In the genomic region with DNA sequence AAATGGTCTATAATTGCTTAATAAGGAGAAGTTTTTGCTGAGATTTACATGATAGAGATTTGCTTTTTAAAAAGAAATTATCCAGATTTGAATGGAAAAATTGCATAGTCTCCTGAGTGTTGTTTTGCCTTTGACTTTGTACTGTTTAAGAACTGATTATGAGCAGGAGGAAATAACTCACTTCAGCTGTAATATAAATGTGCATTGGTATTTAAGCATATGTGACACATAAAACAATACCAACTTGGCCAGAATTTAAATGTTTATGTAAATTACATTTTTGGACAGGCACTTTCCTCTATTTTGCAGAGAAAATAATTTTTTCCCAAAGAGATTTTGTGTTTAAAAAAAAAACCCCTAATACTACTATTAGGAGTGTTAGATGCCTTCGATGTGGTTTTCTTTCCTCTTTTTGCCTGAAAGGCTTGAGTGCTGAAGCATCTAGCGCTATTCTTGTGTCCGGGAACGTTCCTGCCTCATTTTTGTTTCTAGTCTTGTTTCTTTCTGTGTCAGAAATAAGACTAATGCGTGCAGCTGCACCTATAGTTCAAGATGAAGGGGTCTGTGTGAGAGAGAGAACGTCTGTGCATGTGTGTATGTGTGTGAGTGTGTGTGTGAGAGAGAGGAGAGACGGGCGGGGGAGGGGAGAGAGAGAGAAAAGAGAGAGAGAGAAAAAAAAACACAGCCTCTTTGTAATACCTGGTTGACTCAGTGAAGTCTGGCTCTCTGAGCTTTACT, we compare ENCODE assay signal across 8 cellular contexts.
DNase-seq lines count a peak whose midpoint lies in the region; ATAC-seq and TF ChIP-seq lines count a peak whose summit lies in the region.

No MANE protein-coding gene starts in this region.

- no peak for TF ChIP-seq CTCF in progenitor cell of endocrine pancreas (IDR thresholded peaks at IDR 0.05; ENCODE audit: unreplicated experiment)
- no peak for TF ChIP-seq CTCF in HFFc6 (IDR thresholded peaks at IDR 0.05)

- CTCF ChIA-PET in activated naive CD4-positive, alpha-beta T cell treated with anti-CD3 and anti-CD28 coated beads for 36 hours (lab: Charles Lee), result interaction anchor here (0.6 to 1.1 kb wide), 2 partner anchors 153 to 213 kb away, joined by 3 to 6 read pairs; no protein-coding TSS in a partner anchor
- CTCF ChIA-PET in activated naive CD4-positive, alpha-beta T cell treated with anti-CD3 and anti-CD28 coated beads, Interleukin-2, amount 10 ng/mL, durations not matched to agents 7 days and 5 days (lab: Charles Lee), result no interaction called here

- ATAC-seq in HG02798 (IDR thresholded peaks at IDR 0.05; ENCODE audit: poor library complexity, unreplicated experiment) (peak; percentile 56), GM19455 (IDR thresholded peaks at IDR 0.05; ENCODE audit: unreplicated experiment) (no peak)

- peaks cover 52% of the 10 kb centered on the region for H3K4me1 Mint-ChIP-seq in activated naive CD4-positive, alpha-beta T cell treated with anti-CD3 and anti-CD28 coated beads for 36 hours (ENCODE audit: low read depth)
- H3K4me1 Mint-ChIP-seq in activated naive CD4-positive, alpha-beta T cell treated with anti-CD3 and anti-CD28 coated beads, Interleukin-2, amount 10 ng/mL, durations not matched to agents 7 days and 5 days, result peaks cover 34% of the 10 kb centered on the region
- peaks cover 16% of the 10 kb centered on the region for H3K4me1 Mint-ChIP-seq in progenitor cell of endocrine pancreas (ENCODE audit: low read depth)
- H3K4me1 Mint-ChIP-seq in HFFc6 (ENCODE audit: low read depth), result peaks cover 43% of the 10 kb centered on the region

- DNase-seq in activated naive CD4-positive, alpha-beta T cell treated with anti-CD3 and anti-CD28 coated beads for 36 hours, result peak; percentile 50
- no peak for DNase-seq in activated naive CD4-positive, alpha-beta T cell treated with anti-CD3 and anti-CD28 coated beads, Interleukin-2, amount 10 ng/mL, durations not matched to agents 7 days and 5 days
- DNase-seq in astrocyte of the hippocampus (ENCODE audit: low read depth, low spot score) (peak; percentile 30), progenitor cell of endocrine pancreas (ENCODE audit: low spot score, unreplicated experiment) (no peak), HFFc6 (no peak), H4 (ENCODE audit: low spot score) (no peak)

- H3K36me3 Mint-ChIP-seq in activated naive CD4-positive, alpha-beta T cell treated with anti-CD3 and anti-CD28 coated beads for 36 hours (ENCODE audit: low read depth), result no peaks in the 10 kb centered on the region
- H3K36me3 Mint-ChIP-seq in activated naive CD4-positive, alpha-beta T cell treated with anti-CD3 and anti-CD28 coated beads, Interleukin-2, amount 10 ng/mL, durations not matched to agents 7 days and 5 days, result no peaks in the 10 kb centered on the region
- H3K36me3 Mint-ChIP-seq in progenitor cell of endocrine pancreas (ENCODE audit: insufficient read depth), result peaks cover 3% of the 10 kb centered on the region
- H3K36me3 Mint-ChIP-seq in HFFc6 (ENCODE audit: low read depth), result no peaks in the 10 kb centered on the region

- H3K9me3 Mint-ChIP-seq in activated naive CD4-positive, alpha-beta T cell treated with anti-CD3 and anti-CD28 coated beads for 36 hours, result no peaks in the 10 kb centered on the region
- no peaks in the 10 kb centered on the region for H3K9me3 Mint-ChIP-seq in activated naive CD4-positive, alpha-beta T cell treated with anti-CD3 and anti-CD28 coated beads, Interleukin-2, amount 10 ng/mL, durations not matched to agents 7 days and 5 days
- peaks cover 6% of the 10 kb centered on the region for H3K9me3 Mint-ChIP-seq in progenitor cell of endocrine pancreas (ENCODE audit: low read depth)
- no peaks in the 10 kb centered on the region for H3K9me3 Mint-ChIP-seq in HFFc6

- peak overlapping the region; percentile 25 for H3K27ac Mint-ChIP-seq in activated naive CD4-positive, alpha-beta T cell treated with anti-CD3 and anti-CD28 coated beads for 36 hours
- no peak overlapping the region for H3K27ac Mint-ChIP-seq in activated naive CD4-positive, alpha-beta T cell treated with anti-CD3 and anti-CD28 coated beads, Interleukin-2, amount 10 ng/mL, durations not matched to agents 7 days and 5 days
- H3K27ac Mint-ChIP-seq in progenitor cell of endocrine pancreas, result peak overlapping the region; percentile 5
- no peak overlapping the region; the same call in 1 of the 2 replicates for H3K27ac Mint-ChIP-seq in HFFc6

- H3K27me3 Mint-ChIP-seq in activated naive CD4-positive, alpha-beta T cell treated with anti-CD3 and anti-CD28 coated beads for 36 hours (ENCODE audit: low read depth), result no peaks in the 10 kb centered on the region
- no peaks in the 10 kb centered on the region for H3K27me3 Mint-ChIP-seq in activated naive CD4-positive, alpha-beta T cell treated with anti-CD3 and anti-CD28 coated beads, Interleukin-2, amount 10 ng/mL, durations not matched to agents 7 days and 5 days
- H3K27me3 Mint-ChIP-seq in progenitor cell of endocrine pancreas (no peaks in the 10 kb centered on the region), HFFc6 (ENCODE audit: insufficient read depth) (no peaks in the 10 kb centered on the region)

- intact Hi-C loops in activated naive CD4-positive, alpha-beta T cell treated with anti-CD3 and anti-CD28 coated beads for 36 hours (cut with micrococcal nuclease), result no loop called here

- peak overlapping the region; percentile 14 for H3K4me3 Mint-ChIP-seq in activated naive CD4-positive, alpha-beta T cell treated with anti-CD3 and anti-CD28 coated beads for 36 hours
- no peak overlapping the region for H3K4me3 Mint-ChIP-seq in activated naive CD4-positive, alpha-beta T cell treated with anti-CD3 and anti-CD28 coated beads, Interleukin-2, amount 10 ng/mL, durations not matched to agents 7 days and 5 days
- H3K4me3 Mint-ChIP-seq in progenitor cell of endocrine pancreas (ENCODE audit: low read depth) (no peak overlapping the region), HFFc6 (no peak overlapping the region)

Comparison
In these comparisons a context has a peak if more than half of its experiments do, and no peak if none do; other contexts are left out.
1. DNase-seq: peak in activated naive CD4-positive, alpha-beta T cell treated with anti-CD3 and anti-CD28 coated beads for 36 hours (single experiment) and astrocyte of the hippocampus (single experiment); none in activated naive CD4-positive, alpha-beta T cell treated with anti-CD3 and anti-CD28 coated beads, Interleukin-2, amount 10 ng/mL, durations not matched to agents 7 days and 5 days (single experiment), progenitor cell of endocrine pancreas (single experiment), HFFc6 (single experiment) and H4 (single experiment).
2. H3K27ac Mint-ChIP-seq: peak in activated naive CD4-positive, alpha-beta T cell treated with anti-CD3 and anti-CD28 coated beads for 36 hours (single experiment) and progenitor cell of endocrine pancreas (single experiment); none in activated naive CD4-positive, alpha-beta T cell treated with anti-CD3 and anti-CD28 coated beads, Interleukin-2, amount 10 ng/mL, durations not matched to agents 7 days and 5 days (single experiment) and HFFc6 (single experiment).